In genomic region chr17:69268442-69269068, GRCh38 we compare ENCODE assay signal across 2 cellular contexts.
TF ChIP-seq lines count a peak whose summit lies in the region.

No MANE protein-coding gene starts in this region.

TF ChIP-seq in IMR-90, 13 proteins besides CTCF, POLR2A, EP300 and RAD21:
- no peak for TF ChIP-seq MAZ (IDR thresholded peaks at IDR 0.05; ENCODE audit: borderline replicate concordance, low read depth, low read length)
- no peak for TF ChIP-seq MXI1 (IDR thresholded peaks at IDR 0.05; ENCODE audit: borderline replicate concordance, low read depth, low read length)
- no peak for TF ChIP-seq FOS (IDR thresholded peaks at IDR 0.05; ENCODE audit: low read depth, low read length)
- no peak for TF ChIP-seq CEBPB (IDR thresholded peaks at IDR 0.05; ENCODE audit: low read depth, low read length)
- no peak for TF ChIP-seq NFE2L2 (IDR thresholded peaks at IDR 0.05; ENCODE audit: low read depth, low read length)
- no peak for TF ChIP-seq RCOR1 (IDR thresholded peaks at IDR 0.05; ENCODE audit: insufficient replicate concordance, low read length)
- TF ChIP-seq MAFK (IDR thresholded peaks at IDR 0.05; ENCODE audit: low read depth, low read length): no peak
- TF ChIP-seq SMC3 (IDR thresholded peaks at IDR 0.05; ENCODE audit: low read depth, low read length): no peak
- TF ChIP-seq ELK1 (IDR thresholded peaks at IDR 0.05; ENCODE audit: borderline replicate concordance, low read depth, low read length): no peak
- TF ChIP-seq RFX5 (IDR thresholded peaks at IDR 0.05; ENCODE audit: low read depth, low read length): no peak
- TF ChIP-seq CHD1 (IDR thresholded peaks at IDR 0.05; ENCODE audit: low read depth, low read length): no peak
- TF ChIP-seq, protein P1, sequence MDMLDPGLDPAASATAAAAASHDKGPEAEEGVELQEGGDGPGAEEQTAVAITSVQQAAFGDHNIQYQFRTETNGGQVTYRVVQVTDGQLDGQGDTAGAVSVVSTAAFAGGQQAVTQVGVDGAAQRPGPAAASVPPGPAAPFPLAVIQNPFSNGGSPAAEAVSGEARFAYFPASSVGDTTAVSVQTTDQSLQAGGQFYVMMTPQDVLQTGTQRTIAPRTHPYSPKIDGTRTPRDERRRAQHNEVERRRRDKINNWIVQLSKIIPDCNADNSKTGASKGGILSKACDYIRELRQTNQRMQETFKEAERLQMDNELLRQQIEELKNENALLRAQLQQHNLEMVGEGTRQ (IDR thresholded peaks at IDR 0.05; ENCODE audit: low read depth, low read length): no peak
- TF ChIP-seq BHLHE40 (IDR thresholded peaks at IDR 0.05; ENCODE audit: low read depth, low read length): no peak
TF ChIP-seq in IMR-90: peak in this region for 0.

TF ChIP-seq in liver, 16 proteins besides CTCF, POLR2A, EP300 and RAD21:
- TF ChIP-seq MAX (IDR thresholded peaks at IDR 0.05) (peak; percentile 23), ATF3 (IDR thresholded peaks at IDR 0.05) (peak; percentile 66), GABPA (IDR thresholded peaks at IDR 0.05 in 1 of 2, conservative IDR thresholded peaks at IDR 0.05 in 1 of 2) (no peak), YY1 (IDR thresholded peaks at IDR 0.05) (peak; percentile 78), FOXA2 (IDR thresholded peaks at IDR 0.05) (peak; percentile 79), NR2F2 (IDR thresholded peaks at IDR 0.05) (no peak), JUND (IDR thresholded peaks at IDR 0.05) (peak; percentile 71 to 72), HNF4G (IDR thresholded peaks at IDR 0.05) (peak; percentile 84), HNF4A (conservative IDR thresholded peaks at IDR 0.05) (peak; percentile 91 to 93), FOXA1 (IDR thresholded peaks at IDR 0.05) (peak; percentile 64), TAF1 (conservative IDR thresholded peaks at IDR 0.05) (peak; percentile 82), SP1 (IDR thresholded peaks at IDR 0.05) (peak; percentile 65), RXRA (IDR thresholded peaks at IDR 0.05) (peak; percentile 41 to 59), EGR1 (IDR thresholded peaks at IDR 0.05; ENCODE audit: low read depth in 2 of 2) (no peak)
- TF ChIP-seq, protein P2, sequence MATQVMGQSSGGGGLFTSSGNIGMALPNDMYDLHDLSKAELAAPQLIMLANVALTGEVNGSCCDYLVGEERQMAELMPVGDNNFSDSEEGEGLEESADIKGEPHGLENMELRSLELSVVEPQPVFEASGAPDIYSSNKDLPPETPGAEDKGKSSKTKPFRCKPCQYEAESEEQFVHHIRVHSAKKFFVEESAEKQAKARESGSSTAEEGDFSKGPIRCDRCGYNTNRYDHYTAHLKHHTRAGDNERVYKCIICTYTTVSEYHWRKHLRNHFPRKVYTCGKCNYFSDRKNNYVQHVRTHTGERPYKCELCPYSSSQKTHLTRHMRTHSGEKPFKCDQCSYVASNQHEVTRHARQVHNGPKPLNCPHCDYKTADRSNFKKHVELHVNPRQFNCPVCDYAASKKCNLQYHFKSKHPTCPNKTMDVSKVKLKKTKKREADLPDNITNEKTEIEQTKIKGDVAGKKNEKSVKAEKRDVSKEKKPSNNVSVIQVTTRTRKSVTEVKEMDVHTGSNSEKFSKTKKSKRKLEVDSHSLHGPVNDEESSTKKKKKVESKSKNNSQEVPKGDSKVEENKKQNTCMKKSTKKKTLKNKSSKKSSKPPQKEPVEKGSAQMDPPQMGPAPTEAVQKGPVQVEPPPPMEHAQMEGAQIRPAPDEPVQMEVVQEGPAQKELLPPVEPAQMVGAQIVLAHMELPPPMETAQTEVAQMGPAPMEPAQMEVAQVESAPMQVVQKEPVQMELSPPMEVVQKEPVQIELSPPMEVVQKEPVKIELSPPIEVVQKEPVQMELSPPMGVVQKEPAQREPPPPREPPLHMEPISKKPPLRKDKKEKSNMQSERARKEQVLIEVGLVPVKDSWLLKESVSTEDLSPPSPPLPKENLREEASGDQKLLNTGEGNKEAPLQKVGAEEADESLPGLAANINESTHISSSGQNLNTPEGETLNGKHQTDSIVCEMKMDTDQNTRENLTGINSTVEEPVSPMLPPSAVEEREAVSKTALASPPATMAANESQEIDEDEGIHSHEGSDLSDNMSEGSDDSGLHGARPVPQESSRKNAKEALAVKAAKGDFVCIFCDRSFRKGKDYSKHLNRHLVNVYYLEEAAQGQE (IDR thresholded peaks at IDR 0.05): peak; percentile 79
- TF ChIP-seq, protein P3, sequence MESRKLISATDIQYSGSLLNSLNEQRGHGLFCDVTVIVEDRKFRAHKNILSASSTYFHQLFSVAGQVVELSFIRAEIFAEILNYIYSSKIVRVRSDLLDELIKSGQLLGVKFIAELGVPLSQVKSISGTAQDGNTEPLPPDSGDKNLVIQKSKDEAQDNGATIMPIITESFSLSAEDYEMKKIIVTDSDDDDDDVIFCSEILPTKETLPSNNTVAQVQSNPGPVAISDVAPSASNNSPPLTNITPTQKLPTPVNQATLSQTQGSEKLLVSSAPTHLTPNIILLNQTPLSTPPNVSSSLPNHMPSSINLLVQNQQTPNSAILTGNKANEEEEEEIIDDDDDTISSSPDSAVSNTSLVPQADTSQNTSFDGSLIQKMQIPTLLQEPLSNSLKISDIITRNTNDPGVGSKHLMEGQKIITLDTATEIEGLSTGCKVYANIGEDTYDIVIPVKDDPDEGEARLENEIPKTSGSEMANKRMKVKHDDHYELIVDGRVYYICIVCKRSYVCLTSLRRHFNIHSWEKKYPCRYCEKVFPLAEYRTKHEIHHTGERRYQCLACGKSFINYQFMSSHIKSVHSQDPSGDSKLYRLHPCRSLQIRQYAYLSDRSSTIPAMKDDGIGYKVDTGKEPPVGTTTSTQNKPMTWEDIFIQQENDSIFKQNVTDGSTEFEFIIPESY (IDR thresholded peaks at IDR 0.05): no peak
